ENCODE assay signal across 8 cellular contexts in genomic region chr7:106110238-106110560, GRCh38. TPM values are rescaled to one million over a fixed set of nuclear protein-coding genes. Genes with fewer than 3 reads are reported as not detected.
DNase-seq lines count a peak whose midpoint lies in the region; ATAC-seq, FAIRE-seq and TF ChIP-seq lines count a peak whose summit lies in the region.

No MANE protein-coding gene starts in this region.

- no peaks in the 10 kb centered on the region for H3K9me3 Mint-ChIP-seq in CD4-positive, alpha-beta memory T cell
- H3K9me3 Mint-ChIP-seq in nephron = no peaks in the 10 kb centered on the region

- H3K4me2 ChIP-seq in K562 (ENCODE audit: insufficient read depth, low read length) = peak overlapping the region; percentile 30; the same call in 1 of the 2 replicates

- no peak for FAIRE-seq in K562 (lab: Jason Lieb, UNC)

- intact Hi-C loops in CD4-positive, alpha-beta memory T cell (cut with micrococcal nuclease) = loop anchor here (2.0 to 10.0 kb wide), 8 partner anchors 53 to 1165 kb away; partner anchors contain the start of genes ATXN7L1, CCDC71L, HBP1 and RINT1
- intact Hi-C loops in K562 (cut with micrococcal nuclease) (loop anchor here (2.0 to 10.0 kb wide), 2 partner anchors 875 to 1095 kb away; partner anchors contain the start of gene KMT2E), posterior cingulate gyrus (cut with DNase I) (loop anchor here (2.0 to 10.0 kb wide), 2 partner anchors 45 to 175 kb away; partner anchors contain the start of gene NAMPT)

- TF ChIP-seq RAD21 in K562 (CRISPR knock-in tag; conservative IDR thresholded peaks at IDR 0.05 in 1 of 2, IDR thresholded peaks at IDR 0.05 in 1 of 2) = no peak

- H3K9ac ChIP-seq in K562 (ENCODE audit: insufficient read depth in 1 of 2, low read depth in 2 of 2, low read length in 2 of 2) = peak overlapping the region in 1 of 2 experiments; percentile 76; a peak in 1 of 4 replicates

- no peak for TF ChIP-seq POLR2A in K562 (conservative IDR thresholded peaks at IDR 0.05)

- peak overlapping the region; percentile 14 to 64 (median 49) for H3K4me3 Mint-ChIP-seq in CD4-positive, alpha-beta memory T cell
- peak overlapping the region; percentile 62 to 69 (median 66) for H3K4me3 Mint-ChIP-seq in nephron

- CTCF ChIA-PET in CD4-positive, alpha-beta memory T cell (lab: Charles Lee; ENCODE audit: partially characterized antibody) = interaction anchor here (3.4 to 4.5 kb wide), 2 partner anchors 39 to 44 kb away, joined by 9 to 25 read pairs; no protein-coding TSS in a partner anchor
- CTCF ChIA-PET in K562 (lab: Yijun Ruan, JAX; ENCODE audit: low intra/inter-chr PET ratio) = no interaction called here

- peak overlapping the region; percentile 48 to 84 (median 76) for H3K27ac Mint-ChIP-seq in CD4-positive, alpha-beta memory T cell
- peak overlapping the region; percentile 8 to 70 (median 45) for H3K27ac Mint-ChIP-seq in nephron

- H3K27me3 Mint-ChIP-seq in CD4-positive, alpha-beta memory T cell = no peaks in the 10 kb centered on the region
- no peaks in the 10 kb centered on the region for H3K27me3 Mint-ChIP-seq in nephron (ENCODE audit: low read depth)

- no TSS peak for BruUV-seq in K562 (replicated peaks; lab: Mats Ljungman, UMichigan)

- in situ Hi-C loops in K562 (cut with MboI) = no loop called here

- peak overlapping the region; percentile 18 for H3K27ac ChIP-seq in CD4-positive, alpha-beta memory T cell (ENCODE audit: low read depth, low read length)
- H3K27ac ChIP-seq in K562 (ENCODE audit: extremely low read depth, low read depth, low read length) = no peak overlapping the region

- no peaks in the 10 kb centered on the region for H3K27me3 ChIP-seq in CD4-positive, alpha-beta memory T cell (ENCODE audit: insufficient read depth, low read length)
- H3K27me3 ChIP-seq in K562 (ENCODE audit: control insufficient read depth in 2 of 2, insufficient read depth in 2 of 2, low read length in 2 of 2) = no peaks in the 10 kb centered on the region

- no peaks in the 10 kb centered on the region for H3K36me3 ChIP-seq in CD4-positive, alpha-beta memory T cell (ENCODE audit: insufficient read depth, low read length)
- peaks cover 5% of the 10 kb centered on the region; the same call in 2 of the 3 replicates for H3K36me3 ChIP-seq in K562 (ENCODE audit: control insufficient read depth, insufficient read depth, low read length)

- TF ChIP-seq CTCF in K562 (IDR thresholded peaks at IDR 0.05 in 2 of 3, conservative IDR thresholded peaks at IDR 0.05 in 1 of 3; ENCODE audit: insufficient read depth in 2 of 3, low read depth in 1 of 3, low read length in 3 of 3) (no peak), nephron (IDR thresholded peaks at IDR 0.05; ENCODE audit: unreplicated experiment in 3 of 3) (no peak)

- H3K4me1 Mint-ChIP-seq in CD4-positive, alpha-beta memory T cell = peaks cover 47 to 73% (median 61%) of the 10 kb centered on the region in 4 donors
- peaks cover 33% of the 10 kb centered on the region for H3K4me1 Mint-ChIP-seq in nephron

- peaks cover 59% of the 10 kb centered on the region for H3K79me2 ChIP-seq in K562 (ENCODE audit: control insufficient read depth, insufficient read depth, low read length)

- no peaks in the 10 kb centered on the region for H3K9me3 ChIP-seq in CD4-positive, alpha-beta memory T cell (ENCODE audit: control insufficient read depth in 1 of 2, low read length in 2 of 2)
- peaks cover 7% of the 10 kb centered on the region; the same call in 1 of the 2 replicates for H3K9me3 ChIP-seq in K562 (replicated peaks; ENCODE audit: control insufficient read depth, insufficient read depth, low read depth, low read length)

- H3K4me3 ChIP-seq in CD4-positive, alpha-beta memory T cell (ENCODE audit: low read length in 2 of 2) = no peak overlapping the region
- peak overlapping the region; percentile 79; the same call in 1 of the 2 replicates for H3K4me3 ChIP-seq in K562

- DNase-seq in CD4-positive, alpha-beta memory T cell = no peak
- DNase-seq in HT-29 (ENCODE audit: low spot score) (peak; percentile 49), K562 (ENCODE audit: extremely low read depth in 1 of 4, low spot score in 3 of 4) (peak in 1 of 4 experiments; percentile 47), posterior cingulate gyrus (no peak)

- H3K36me3 Mint-ChIP-seq in CD4-positive, alpha-beta memory T cell = peaks cover 0 to 6% of the 10 kb centered on the region in 2 donors
- peaks cover 4% of the 10 kb centered on the region for H3K36me3 Mint-ChIP-seq in nephron (ENCODE audit: low read depth)

- TF ChIP-seq EP300 in K562 (IDR thresholded peaks at IDR 0.05; ENCODE audit: low read length) = no peak

- ATAC-seq in K562 (no peak), GM19463 (IDR thresholded peaks at IDR 0.05; ENCODE audit: unreplicated experiment) (no peak), HG02610 (IDR thresholded peaks at IDR 0.05; ENCODE audit: unreplicated experiment) (no peak), GM19035 (IDR thresholded peaks at IDR 0.05; ENCODE audit: unreplicated experiment) (no peak)

- H2AFZ ChIP-seq in K562 (ENCODE audit: low read depth, low read length) = no peak overlapping the region

- H3K9me1 ChIP-seq in K562 (ENCODE audit: control insufficient read depth, insufficient read depth, low read length) = no peaks in the 10 kb centered on the region

- H4K20me1 ChIP-seq in K562 (replicated peaks; ENCODE audit: control insufficient read depth, insufficient read depth, low read length) = 0 out of 2 replicates have a peak, but pooled peaks cover 7% of the 10 kb centered on the region

- POLR2A ChIA-PET in CD4-positive, alpha-beta memory T cell (lab: Charles Lee; ENCODE audit: partially characterized antibody) = interaction anchor here (2.3 to 5.2 kb wide), 3 partner anchors 13 to 87 kb away, joined by 10 to 142 read pairs (median 24); no protein-coding TSS in a partner anchor
- POLR2A ChIA-PET in K562 (lab: Yijun Ruan, JAX) = interaction anchor here (0.5 to 1.0 kb wide), 3 partner anchors 15 to 38 kb away, joined by 3 read pairs; no protein-coding TSS in a partner anchor

- H3K4me1 ChIP-seq in CD4-positive, alpha-beta memory T cell (ENCODE audit: insufficient read depth, low read length) = peaks cover 57% of the 10 kb centered on the region
- H3K4me1 ChIP-seq in K562 (replicated peaks in 1 of 2; ENCODE audit: control insufficient read depth in 2 of 2, insufficient read depth in 2 of 2, low read length in 2 of 2) = peaks cover 14 to 19% of the 10 kb centered on the region in 2 experiments

TF ChIP-seq in K562, 482 proteins besides CTCF, POLR2A, EP300 and RAD21 (continues in another document):
- TF ChIP-seq FUS (optimal IDR thresholded peaks at IDR 0.05; ENCODE audit: low read depth, low read length) (no peak), PHB (CRISPR knock-in tag; IDR thresholded peaks at IDR 0.05) (peak; percentile 19; the same call in 1 of the 2 replicates)

RNA-seq across cellular contexts. Expression of gene SYPL1, which starts 1.9 kb away (rescaled TPM):
- total RNA-seq in CD4-positive, alpha-beta memory T cell = 10 to 100 TPM; 46.9 to 47.9 TPM
- 10 to 100 TPM; 75.5 to 78.3 TPM for polyA plus RNA-seq in CD4-positive, alpha-beta memory T cell
- 33.1 and 48.0 TPM in 2 replicates for total RNA-seq in HT-29 (2014; rRNA removed; shearing (Covaris generic))
- 58.3 and 92.7 TPM in 2 replicates for total RNA-seq in K562 (2011; cell fraction: chromatin; rRNA removed; ENCODE audit: low replicate concordance)
- total RNA-seq in K562 (2011; cell fraction: nucleolus; rRNA removed) = 54.4 and 68.0 TPM in 2 replicates
- 90.3 and 115 TPM in 2 replicates for total RNA-seq in K562 (2011; cell fraction: nucleoplasm; rRNA removed)
- total RNA-seq in K562 (2014; rRNA removed) (23.8 and 25.5 TPM in 2 replicates), K562 (2014; rRNA removed; fragmentation: Illumina TruSeq; extraction: Trizol) (51.3 and 58.3 TPM in 2 replicates), K562 (2015; rRNA removed; fragmentation: Illumina TruSeq; extraction: Trizol) (45.0 and 47.8 TPM in 2 replicates), K562 (2021) (70.2 and 73.4 TPM in 2 replicates)
- polyA plus RNA-seq in K562 (2011; rRNA removed) (71.7 and 100 TPM in 2 replicates), K562 (2014; fragmentation: Illumina TruSeq; extraction: Trizol) (71.9 and 81.5 TPM in 2 replicates), K562 (2014; fragmentation: Nextera tagmentation; extraction: Ambion mirVana) (100 to 1,000 TPM; 171 to 214 TPM), K562 (2014; rRNA removed) (53.5 and 54.1 TPM in 2 replicates)
- polyA plus RNA-seq in K562 (2011; cell fraction: cytosol; rRNA removed) = 41.5 and 68.5 TPM in 2 replicates
- 15.7 and 22.1 TPM in 2 replicates for polyA plus RNA-seq in K562 (2011; cell fraction: nucleus; rRNA removed)
- polyA plus RNA-seq in K562 (2012) = 94.6 and 111 TPM in 2 replicates
- 68.6 and 85.2 TPM in 2 replicates for polyA minus RNA-seq in K562 (2011; rRNA and poly(A)+ RNA removed)
- 27.0 and 38.1 TPM in 2 replicates for polyA minus RNA-seq in K562 (2011; cell fraction: cytosol; rRNA and poly(A)+ RNA removed)
- polyA minus RNA-seq in K562 (2011; cell fraction: nucleus; rRNA and poly(A)+ RNA removed) = 14.4 and 20.3 TPM in 2 replicates
